In the genomic region with DNA sequence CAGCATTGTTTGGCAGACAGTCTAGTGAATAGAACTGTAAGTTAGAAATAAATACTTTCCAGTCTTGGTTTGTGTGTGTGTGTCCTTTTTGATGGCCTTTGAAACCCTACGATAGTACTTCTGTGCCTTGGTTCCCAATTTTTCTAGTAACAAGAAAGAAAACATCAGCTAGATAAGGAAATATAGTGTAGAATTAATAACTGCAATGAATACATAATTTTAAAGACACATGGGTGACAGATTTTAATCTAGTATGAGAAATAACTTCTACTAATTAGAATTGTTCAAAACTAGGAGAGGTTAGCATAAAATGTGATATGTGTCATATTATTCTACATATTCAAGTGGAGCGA, we compare ENCODE assay signal across 14 cellular contexts. TPM values are rescaled to one million over a fixed set of nuclear protein-coding genes. Genes with fewer than 3 reads are reported as not detected.
DNase-seq lines count a peak whose midpoint lies in the region; ATAC-seq and TF ChIP-seq lines count a peak whose summit lies in the region.
"Had no signal": no experiment of that assay in that cellular context is flagged by ENCODE, and none has a peak within 500 bp of the region (broad histone marks: within the 10 kb centered on the region; RNA-seq: fewer than 3 reads in every experiment).

No MANE protein-coding gene starts in this region.

- in situ Hi-C loops in transverse colon (cut with MboI; ENCODE audit: low pct_ligation_motif_present in 1 of 4, low pct_unique_long_range_greater_than_20kb in 1 of 4, low sequenced_read_pairs in 3 of 4) = no loop called here

- H3K4me3 ChIP-seq in cardiac muscle cell (no peak overlapping the region), duodenal mucosa (ENCODE audit: low read depth in 1 of 2, low read length in 2 of 2) (peak overlapping the region in 1 of 2 donors; percentile 31), transverse colon (no peak overlapping the region), lower lobe of right lung (no peak overlapping the region)
- H3K4me3 ChIP-seq: SJCRH30 had no signal

- no peak overlapping the region for H3K9ac ChIP-seq in duodenal mucosa (ENCODE audit: low read depth in 1 of 2, low read length in 2 of 2)

- no peak for TF ChIP-seq CTCF in cardiac muscle cell (IDR thresholded peaks at IDR 0.05; ENCODE audit: low read depth, low read length)
- no peak for TF ChIP-seq CTCF in natural killer cell (IDR thresholded peaks at IDR 0.05)
- TF ChIP-seq CTCF in transverse colon (IDR thresholded peaks at IDR 0.05) = no peak
- no peak for TF ChIP-seq CTCF in lower lobe of right lung (IDR thresholded peaks at IDR 0.05)

- no peaks in the 10 kb centered on the region for H3K27me3 Mint-ChIP-seq in natural killer cell (ENCODE audit: low read depth in 2 of 2)
- H3K27me3 Mint-ChIP-seq: activated naive CD8-positive, alpha-beta T cell treated with anti-CD3 and anti-CD28 coated beads for 36 hours; CD4-positive, alpha-beta T cell had no signal

- intact Hi-C loops in Right ventricle myocardium superior (cut with DNase I) = no loop called here
- intact Hi-C loops in natural killer cell (cut with micrococcal nuclease) = no loop called here
- intact Hi-C loops in transverse colon (cut with DNase I; ENCODE audit: low total_unique reads) = loop anchor here (5.0 kb wide), 1 partner anchor 48 kb away; no protein-coding TSS in a partner anchor
- intact Hi-C loops in lower lobe of right lung (cut with DNase I) = no loop called here

- no peak for ATAC-seq in Right ventricle myocardium superior (ENCODE audit: poor library complexity)
- ATAC-seq in natural killer cell = no peak
- ATAC-seq in HG02571 (IDR thresholded peaks at IDR 0.05; ENCODE audit: unreplicated experiment) = no peak
- no peak for ATAC-seq in lower lobe of right lung

- 56 to 64% methylated on average over 2 of the region's 2 CpGs for WGBS in transverse colon (ENCODE audit: low coverage in 1 of 2), 2 donors

- H3K27me3 ChIP-seq in cardiac muscle cell (no peaks in the 10 kb centered on the region), duodenal mucosa (ENCODE audit: control insufficient read depth in 1 of 2, insufficient read depth in 2 of 2, low read length in 2 of 2) (no peaks in the 10 kb centered on the region), transverse colon (no peaks in the 10 kb centered on the region), lower lobe of right lung (ENCODE audit: low read depth) (no peaks in the 10 kb centered on the region)
- H3K27me3 ChIP-seq: SJCRH30 had no signal

- H3K4me1 ChIP-seq in cardiac muscle cell (ENCODE audit: low read depth) (peaks cover 44% of the 10 kb centered on the region), duodenal mucosa (ENCODE audit: control insufficient read depth in 1 of 2, insufficient read depth in 2 of 2, low read length in 2 of 2) (peaks cover 19 to 32% of the 10 kb centered on the region in 2 donors), transverse colon (peaks cover 5 to 57% (median 23%) of the 10 kb centered on the region in 4 donors), lower lobe of right lung (peaks cover 18% of the 10 kb centered on the region)

- no peaks in the 10 kb centered on the region for H3K36me3 ChIP-seq in cardiac muscle cell
- no peaks in the 10 kb centered on the region for H3K36me3 ChIP-seq in duodenal mucosa (ENCODE audit: control insufficient read depth in 1 of 2, insufficient read depth in 2 of 2, low read length in 2 of 2)
- H3K36me3 ChIP-seq in transverse colon = no peaks in the 10 kb centered on the region
- no peaks in the 10 kb centered on the region for H3K36me3 ChIP-seq in lower lobe of right lung
- H3K36me3 ChIP-seq: SJCRH30 had no signal

- H3K27ac Mint-ChIP-seq in natural killer cell = peak overlapping the region; percentile 82 to 97
- H3K27ac Mint-ChIP-seq: activated naive CD8-positive, alpha-beta T cell treated with anti-CD3 and anti-CD28 coated beads for 36 hours had no signal

- DNase-seq in cardiac muscle cell (ENCODE audit: low read depth in 1 of 2, low spot score in 1 of 2) = no peak
- DNase-seq in Right ventricle myocardium superior = no peak
- DNase-seq in natural killer cell = no peak
- no peak for DNase-seq in transverse colon
- DNase-seq in MV-4-11 (lab: John Stamatoyannopoulos, UW) = no peak
- DNase-seq in lower lobe of right lung = no peak
- DNase-seq: 8988T; activated CD4-positive, alpha-beta T cell treated with anti-CD3 and anti-CD28 coated beads, Interleukin-2, amount 50 U/mL, for 1 hour; activated naive CD8-positive, alpha-beta T cell treated with anti-CD3 and anti-CD28 coated beads for 36 hours; activated T-cell treated with anti-CD3 and anti-CD28 coated beads, Interleukin-2, amount 50 U/mL, for 1 hour had no signal

- H3K9me3 ChIP-seq in cardiac muscle cell (ENCODE audit: low read depth) (no peaks in the 10 kb centered on the region), duodenal mucosa (ENCODE audit: control insufficient read depth in 1 of 2, low read length in 2 of 2) (no peaks in the 10 kb centered on the region), transverse colon (no peaks in the 10 kb centered on the region), lower lobe of right lung (no peaks in the 10 kb centered on the region)
- H3K9me3 ChIP-seq: SJCRH30 had no signal

- TF ChIP-seq EP300 in transverse colon (IDR thresholded peaks at IDR 0.05; ENCODE audit: low read depth) = no peak

- H3K9me3 Mint-ChIP-seq in natural killer cell = peaks cover 0 to 2% of the 10 kb centered on the region in 2 donors
- H3K9me3 Mint-ChIP-seq: CD4-positive, alpha-beta T cell had no signal

- TF ChIP-seq POLR2A in transverse colon (IDR thresholded peaks at IDR 0.05) = no peak

- H3K4me3 Mint-ChIP-seq in natural killer cell = peak overlapping the region; percentile 62
- H3K4me3 Mint-ChIP-seq: activated naive CD8-positive, alpha-beta T cell treated with anti-CD3 and anti-CD28 coated beads for 36 hours; CD4-positive, alpha-beta T cell had no signal

- peak overlapping the region; percentile 66 for H3K27ac ChIP-seq in cardiac muscle cell
- peak overlapping the region; percentile 58 for H3K27ac ChIP-seq in duodenal mucosa (ENCODE audit: low read depth, low read length)
- peak overlapping the region; percentile 77 to 85 (median 80) for H3K27ac ChIP-seq in transverse colon
- H3K27ac ChIP-seq in lower lobe of right lung = no peak overlapping the region
- H3K27ac ChIP-seq: SJCRH30 had no signal

- H3K4me1 Mint-ChIP-seq in natural killer cell = peaks cover 52% of the 10 kb centered on the region in 2 donors

- no peaks in the 10 kb centered on the region for H3K36me3 Mint-ChIP-seq in natural killer cell
- H3K36me3 Mint-ChIP-seq: activated naive CD8-positive, alpha-beta T cell treated with anti-CD3 and anti-CD28 coated beads for 36 hours had no signal

RNA-seq across cellular contexts. Expression of a gene that starts 44.5 kb away (rescaled TPM):
- 1.6 and 5.4 TPM in 2 replicates for total RNA-seq in cardiac muscle cell
- polyA plus RNA-seq in cardiac muscle cell = 2.5 and 5.7 TPM in 2 replicates
- 1.7 TPM for total RNA-seq in Right ventricle myocardium superior
- total RNA-seq in natural killer cell = 10 to 100 TPM; 17.2 to 21.0 (median 18.3) TPM
- 1 to 10 TPM in 2 of 4 donors, under 1 TPM in 1, not detected in 1; 0.20 to 2.4 (median 1.6) TPM for total RNA-seq in transverse colon
- total RNA-seq in lower lobe of right lung = 9.5 TPM
